Comparison of ENCODE assay signal across 1 cellular context in the genomic region with DNA sequence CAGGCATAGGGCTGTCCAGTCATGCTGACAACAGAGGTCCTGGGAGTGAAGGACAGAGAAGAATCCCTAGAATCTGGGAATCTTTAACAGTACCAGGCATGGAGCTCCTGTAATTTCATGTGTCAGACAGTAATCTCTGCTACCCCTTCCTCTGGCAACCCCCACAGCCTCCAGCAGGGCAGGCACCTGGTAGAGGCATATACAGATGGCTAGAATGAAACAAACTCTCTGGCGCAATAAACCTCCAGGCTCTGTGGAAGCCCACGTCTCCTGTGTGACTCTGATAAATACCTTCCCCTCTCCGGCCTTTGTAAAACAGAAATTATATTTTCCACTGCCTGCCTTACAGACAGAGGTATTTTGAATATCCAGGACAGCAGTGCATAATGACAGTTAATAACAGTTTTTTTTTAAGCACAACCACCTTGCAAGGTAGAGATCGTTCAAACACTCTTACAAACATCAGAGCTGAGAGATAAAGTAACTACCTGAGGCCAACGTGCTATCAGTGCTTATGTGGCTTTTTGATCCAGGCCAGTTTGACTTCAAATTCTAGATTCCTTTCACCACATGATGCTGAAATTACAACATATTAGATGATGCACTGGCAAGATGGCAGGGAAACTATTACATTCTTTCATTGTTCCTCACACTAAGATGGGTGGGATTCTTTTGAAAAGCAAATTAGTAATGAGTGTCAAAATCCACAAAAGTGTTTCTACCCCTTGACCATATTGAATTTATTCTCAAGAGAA.
TF ChIP-seq lines count a peak whose summit lies in the region.

No MANE protein-coding gene starts in this region.

TF ChIP-seq in GM23338, 12 proteins besides CTCF, POLR2A, EP300 and RAD21 (continued from another document):
- TF ChIP-seq, protein P1, sequence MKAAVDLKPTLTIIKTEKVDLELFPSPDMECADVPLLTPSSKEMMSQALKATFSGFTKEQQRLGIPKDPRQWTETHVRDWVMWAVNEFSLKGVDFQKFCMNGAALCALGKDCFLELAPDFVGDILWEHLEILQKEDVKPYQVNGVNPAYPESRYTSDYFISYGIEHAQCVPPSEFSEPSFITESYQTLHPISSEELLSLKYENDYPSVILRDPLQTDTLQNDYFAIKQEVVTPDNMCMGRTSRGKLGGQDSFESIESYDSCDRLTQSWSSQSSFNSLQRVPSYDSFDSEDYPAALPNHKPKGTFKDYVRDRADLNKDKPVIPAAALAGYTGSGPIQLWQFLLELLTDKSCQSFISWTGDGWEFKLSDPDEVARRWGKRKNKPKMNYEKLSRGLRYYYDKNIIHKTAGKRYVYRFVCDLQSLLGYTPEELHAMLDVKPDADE (IDR thresholded peaks at IDR 0.05): no peak
- TF ChIP-seq ZNF331 (CRISPR knock-in tag; IDR thresholded peaks at IDR 0.05; ENCODE audit: low read depth) (no peak), STAT1 (IDR thresholded peaks at IDR 0.05; ENCODE audit: unreplicated experiment) (no peak), EZH2 (IDR thresholded peaks at IDR 0.05; ENCODE audit: low read depth, unreplicated experiment) (no peak), POLR2AphosphoS5 (IDR thresholded peaks at IDR 0.05; ENCODE audit: low read depth) (no peak), ZNF114 (CRISPR knock-in tag; IDR thresholded peaks at IDR 0.05) (no peak), JUNB (IDR thresholded peaks at IDR 0.05; ENCODE audit: unreplicated experiment) (no peak), CREB1 (CRISPR knock-in tag; IDR thresholded peaks at IDR 0.05; ENCODE audit: low read depth) (no peak), EZH2phosphoT487 (IDR thresholded peaks at IDR 0.05; ENCODE audit: unreplicated experiment) (no peak)
- TF ChIP-seq, protein P2, sequence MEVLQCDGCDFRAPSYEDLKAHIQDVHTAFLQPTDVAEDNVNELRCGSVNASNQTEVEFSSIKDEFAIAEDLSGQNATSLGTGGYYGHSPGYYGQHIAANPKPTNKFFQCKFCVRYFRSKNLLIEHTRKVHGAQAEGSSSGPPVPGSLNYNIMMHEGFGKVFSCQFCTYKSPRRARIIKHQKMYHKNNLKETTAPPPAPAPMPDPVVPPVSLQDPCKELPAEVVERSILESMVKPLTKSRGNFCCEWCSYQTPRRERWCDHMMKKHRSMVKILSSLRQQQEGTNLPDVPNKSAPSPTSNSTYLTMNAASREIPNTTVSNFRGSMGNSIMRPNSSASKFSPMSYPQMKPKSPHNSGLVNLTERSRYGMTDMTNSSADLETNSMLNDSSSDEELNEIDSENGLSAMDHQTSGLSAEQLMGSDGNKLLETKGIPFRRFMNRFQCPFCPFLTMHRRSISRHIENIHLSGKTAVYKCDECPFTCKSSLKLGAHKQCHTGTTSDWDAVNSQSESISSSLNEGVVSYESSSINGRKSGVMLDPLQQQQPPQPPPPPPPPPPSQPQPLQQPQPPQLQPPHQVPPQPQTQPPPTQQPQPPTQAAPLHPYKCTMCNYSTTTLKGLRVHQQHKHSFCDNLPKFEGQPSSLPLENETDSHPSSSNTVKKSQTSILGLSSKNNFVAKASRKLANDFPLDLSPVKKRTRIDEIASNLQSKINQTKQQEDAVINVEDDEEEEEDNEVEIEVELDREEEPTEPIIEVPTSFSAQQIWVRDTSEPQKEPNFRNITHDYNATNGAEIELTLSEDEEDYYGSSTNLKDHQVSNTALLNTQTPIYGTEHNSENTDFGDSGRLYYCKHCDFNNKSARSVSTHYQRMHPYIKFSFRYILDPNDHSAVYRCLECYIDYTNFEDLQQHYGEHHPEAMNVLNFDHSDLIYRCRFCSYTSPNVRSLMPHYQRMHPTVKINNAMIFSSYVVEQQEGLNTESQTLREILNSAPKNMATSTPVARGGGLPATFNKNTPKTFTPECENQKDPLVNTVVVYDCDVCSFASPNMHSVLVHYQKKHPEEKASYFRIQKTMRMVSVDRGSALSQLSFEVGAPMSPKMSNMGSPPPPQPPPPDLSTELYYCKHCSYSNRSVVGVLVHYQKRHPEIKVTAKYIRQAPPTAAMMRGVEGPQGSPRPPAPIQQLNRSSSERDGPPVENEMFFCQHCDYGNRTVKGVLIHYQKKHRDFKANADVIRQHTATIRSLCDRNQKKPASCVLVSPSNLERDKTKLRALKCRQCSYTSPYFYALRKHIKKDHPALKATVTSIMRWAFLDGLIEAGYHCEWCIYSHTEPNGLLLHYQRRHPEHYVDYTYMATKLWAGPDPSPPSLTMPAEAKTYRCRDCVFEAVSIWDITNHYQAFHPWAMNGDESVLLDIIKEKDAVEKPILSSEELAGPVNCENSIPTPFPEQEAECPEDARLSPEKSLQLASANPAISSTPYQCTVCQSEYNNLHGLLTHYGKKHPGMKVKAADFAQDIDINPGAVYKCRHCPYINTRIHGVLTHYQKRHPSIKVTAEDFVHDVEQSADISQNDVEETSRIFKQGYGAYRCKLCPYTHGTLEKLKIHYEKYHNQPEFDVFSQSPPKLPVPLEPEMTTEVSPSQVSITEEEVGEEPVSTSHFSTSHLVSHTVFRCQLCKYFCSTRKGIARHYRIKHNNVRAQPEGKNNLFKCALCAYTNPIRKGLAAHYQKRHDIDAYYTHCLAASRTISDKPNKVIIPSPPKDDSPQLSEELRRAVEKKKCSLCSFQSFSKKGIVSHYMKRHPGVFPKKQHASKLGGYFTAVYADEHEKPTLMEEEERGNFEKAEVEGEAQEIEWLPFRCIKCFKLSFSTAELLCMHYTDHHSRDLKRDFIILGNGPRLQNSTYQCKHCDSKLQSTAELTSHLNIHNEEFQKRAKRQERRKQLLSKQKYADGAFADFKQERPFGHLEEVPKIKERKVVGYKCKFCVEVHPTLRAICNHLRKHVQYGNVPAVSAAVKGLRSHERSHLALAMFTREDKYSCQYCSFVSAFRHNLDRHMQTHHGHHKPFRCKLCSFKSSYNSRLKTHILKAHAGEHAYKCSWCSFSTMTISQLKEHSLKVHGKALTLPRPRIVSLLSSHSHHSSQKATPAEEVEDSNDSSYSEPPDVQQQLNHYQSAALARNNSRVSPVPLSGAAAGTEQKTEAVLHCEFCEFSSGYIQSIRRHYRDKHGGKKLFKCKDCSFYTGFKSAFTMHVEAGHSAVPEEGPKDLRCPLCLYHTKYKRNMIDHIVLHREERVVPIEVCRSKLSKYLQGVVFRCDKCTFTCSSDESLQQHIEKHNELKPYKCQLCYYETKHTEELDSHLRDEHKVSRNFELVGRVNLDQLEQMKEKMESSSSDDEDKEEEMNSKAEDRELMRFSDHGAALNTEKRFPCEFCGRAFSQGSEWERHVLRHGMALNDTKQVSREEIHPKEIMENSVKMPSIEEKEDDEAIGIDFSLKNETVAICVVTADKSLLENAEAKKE (CRISPR knock-in tag; IDR thresholded peaks at IDR 0.05): no peak
